Comparison of ENCODE assay signal across 24 cellular contexts in genomic region chr6:137745321-137745720, GRCh38.
"Had no signal": no experiment of that assay in that cellular context is flagged by ENCODE, and none has a peak within 500 bp of the region (broad histone marks: within the 10 kb centered on the region; RNA-seq: fewer than 3 reads in every experiment).

No MANE protein-coding gene starts in this region.

- H3K27ac Mint-ChIP-seq: activated CD8-positive, alpha-beta T cell treated with anti-CD3 and anti-CD28 coated beads, Interleukin-2, amount 10 ng/mL, durations not matched to agents 7 days and 5 days; stimulated activated effector memory CD8-positive, alpha-beta T cell treated with anti-CD3 and anti-CD28 coated beads, Interleukin-12 subunit alpha, Interleukin-12 subunit beta, amount 100 ng/mL, for 72 hours; T-helper 2 cell treated with Interferon-gamma antibody and Interleukin-4, amounts not matched to agents 5 μg/mL and 100 μg/mL, for 36 hours had no signal

- H3K4me3 Mint-ChIP-seq: activated CD8-positive, alpha-beta T cell treated with anti-CD3 and anti-CD28 coated beads, Interleukin-2, amount 10 ng/mL, durations not matched to agents 7 days and 5 days; activated naive CD4-positive, alpha-beta T cell treated with anti-CD3 and anti-CD28 coated beads, Interleukin-2, amount 50 U/mL, for 24 hours; stimulated activated effector memory CD8-positive, alpha-beta T cell treated with anti-CD3 and anti-CD28 coated beads, Interleukin-12 subunit alpha, Interleukin-12 subunit beta, amount 100 ng/mL, for 72 hours; T-helper 2 cell treated with Interferon-gamma antibody and Interleukin-4, amounts not matched to agents 5 μg/mL and 100 μg/mL, for 36 hours had no signal

- DNase-seq: activated CD4-positive, alpha-beta T cell treated with anti-CD3 and anti-CD28 coated beads, Interleukin-2, amount 50 U/mL, for 1 hour; activated CD4-positive, CD25-positive, alpha-beta regulatory T cell treated with anti-CD3 and anti-CD28 coated beads, Interleukin-2, amount 50 U/mL, for 72 hours; activated CD8-positive, alpha-beta T cell treated with anti-CD3 and anti-CD28 coated beads, Interleukin-2, amount 10 ng/mL, durations not matched to agents 7 days and 5 days; activated gamma-delta T cell treated with Interleukin-2 at 50 U/mL for 16 hours; activated T-cell treated with anti-CD3 and anti-CD28 coated beads, Interleukin-2, amount 50 U/mL, for 1 hour; adrenal gland; erythroblast; foreskin melanocyte; kidney; lower lobe of right lung; mesendoderm; mucosa of descending colon; occipital lobe; posterior cingulate gyrus; small intestine; stimulated activated CD4-positive, alpha-beta T cell treated with anti-CD3 and anti-CD28 coated beads, Interleukin-2, amount 100 ng/mL, for 24 hours; upper lobe of left lung; WERI-Rb-1 had no signal

- H3K36me3 Mint-ChIP-seq: activated naive CD4-positive, alpha-beta T cell treated with anti-CD3 and anti-CD28 coated beads, Interleukin-2, amount 50 U/mL, for 24 hours; stimulated activated effector memory CD8-positive, alpha-beta T cell treated with anti-CD3 and anti-CD28 coated beads, Interleukin-12 subunit alpha, Interleukin-12 subunit beta, amount 100 ng/mL, for 72 hours had no signal

- H3K27me3 Mint-ChIP-seq: activated naive CD4-positive, alpha-beta T cell treated with anti-CD3 and anti-CD28 coated beads, Interleukin-2, amount 50 U/mL, for 24 hours had no signal

- H3K9me3 Mint-ChIP-seq: activated naive CD4-positive, alpha-beta T cell treated with anti-CD3 and anti-CD28 coated beads, Interleukin-2, amount 50 U/mL, for 24 hours; stimulated activated effector memory CD8-positive, alpha-beta T cell treated with anti-CD3 and anti-CD28 coated beads, Interleukin-12 subunit alpha, Interleukin-12 subunit beta, amount 100 ng/mL, for 72 hours; T-helper 2 cell treated with Interferon-gamma antibody and Interleukin-4, amounts not matched to agents 5 μg/mL and 100 μg/mL, for 36 hours had no signal

- ATAC-seq: activated CD8-positive, alpha-beta T cell treated with anti-CD3 and anti-CD28 coated beads, Interleukin-2, amount 10 ng/mL, durations not matched to agents 7 days and 5 days; lower lobe of right lung; mucosa of descending colon; sciatic nerve; stimulated activated effector memory CD8-positive, alpha-beta T cell treated with anti-CD3 and anti-CD28 coated beads, Interleukin-12 subunit alpha, Interleukin-12 subunit beta, amount 100 ng/mL, for 72 hours had no signal

- H3K9me3 ChIP-seq: adrenal gland, lower lobe of right lung, mucosa of descending colon, thoracic aorta, upper lobe of left lung had no signal

- H3K27ac ChIP-seq: coronary artery, lower lobe of right lung, thoracic aorta, upper lobe of left lung, WERI-Rb-1 had no signal
